Comparison of ENCODE assay signal across 22 cellular contexts in genomic region chr2:147311058-147311429, GRCh38.
"Had no signal": no experiment of that assay in that cellular context is flagged by ENCODE, and none has a peak within 500 bp of the region (broad histone marks: within the 10 kb centered on the region; RNA-seq: fewer than 3 reads in every experiment).

No MANE protein-coding gene starts in this region.

- H3K4me3 ChIP-seq: SK-N-MC had no signal

- H3K36me3 ChIP-seq: WERI-Rb-1 had no signal

- ATAC-seq: activated CD8-positive, alpha-beta T cell treated with anti-CD3 and anti-CD28 coated beads, Interleukin-2, amount 10 ng/mL, durations not matched to agents 7 days and 5 days; activated naive CD8-positive, alpha-beta T cell treated with anti-CD3 and anti-CD28 coated beads, Interleukin-2, amount 50 U/mL, for 24 hours; T-cell had no signal

- H3K9me3 Mint-ChIP-seq: activated naive CD8-positive, alpha-beta T cell treated with anti-CD3 and anti-CD28 coated beads, Interleukin-2, amount 50 U/mL, for 24 hours; central memory CD8-positive, alpha-beta T cell had no signal

- H3K27ac ChIP-seq: SK-N-MC, WERI-Rb-1 had no signal

- H3K36me3 Mint-ChIP-seq: brain, T-cell had no signal

- H3K27me3 Mint-ChIP-seq: activated CD4-positive, alpha-beta T cell treated with anti-CD3 and anti-CD28 coated beads for 36 hours; activated naive CD8-positive, alpha-beta T cell treated with anti-CD3 and anti-CD28 coated beads, Interleukin-2, amount 50 U/mL, for 24 hours; brain; central memory CD8-positive, alpha-beta T cell; T-cell had no signal

- DNase-seq: activated CD4-positive, alpha-beta T cell treated with anti-CD3 and anti-CD28 coated beads for 36 hours; activated CD8-positive, alpha-beta memory T cell treated with anti-CD3 and anti-CD28 coated beads, Interleukin-2, amount 50 U/mL, for 48 hours; activated CD8-positive, alpha-beta T cell treated with anti-CD3 and anti-CD28 coated beads, Interleukin-2, amount 10 ng/mL, durations not matched to agents 7 days and 5 days; activated naive CD8-positive, alpha-beta T cell treated with anti-CD3 and anti-CD28 coated beads, Interleukin-2, amount 50 U/mL, for 24 hours; activated T-cell treated with anti-CD3 and anti-CD28 coated beads, Interleukin-2, amount 50 U/mL, for 1 hour; amniotic stem cell; Kasumi-1; KBM-7; NCI-H146; NCI-H187 treated with DMSO at 0.1 percent for 48 hours; NCI-H2171; NCI-H2227 treated with DMSO at 0.1 percent for 48 hours; NCI-H526; NCI-H774; SIG-M5; T-cell; T-helper 2 cell; WERI-Rb-1 had no signal

- H3K4me1 Mint-ChIP-seq: activated naive CD8-positive, alpha-beta T cell treated with anti-CD3 and anti-CD28 coated beads, Interleukin-2, amount 50 U/mL, for 24 hours; brain; central memory CD8-positive, alpha-beta T cell had no signal

- H3K27ac Mint-ChIP-seq: activated CD4-positive, alpha-beta T cell treated with anti-CD3 and anti-CD28 coated beads for 36 hours; activated CD8-positive, alpha-beta T cell treated with anti-CD3 and anti-CD28 coated beads, Interleukin-2, amount 10 ng/mL, durations not matched to agents 7 days and 5 days; activated naive CD4-positive, alpha-beta T cell treated with anti-CD3 and anti-CD28 coated beads, Interleukin-2, amount 50 U/mL, for 72 hours; activated naive CD8-positive, alpha-beta T cell treated with anti-CD3 and anti-CD28 coated beads, Interleukin-2, amount 50 U/mL, for 24 hours; brain; T-cell had no signal

- H3K4me3 Mint-ChIP-seq: activated CD4-positive, alpha-beta T cell treated with anti-CD3 and anti-CD28 coated beads for 36 hours; activated CD8-positive, alpha-beta T cell treated with anti-CD3 and anti-CD28 coated beads, Interleukin-2, amount 10 ng/mL, durations not matched to agents 7 days and 5 days; activated naive CD8-positive, alpha-beta T cell treated with anti-CD3 and anti-CD28 coated beads, Interleukin-2, amount 50 U/mL, for 24 hours; brain; central memory CD8-positive, alpha-beta T cell; T-cell had no signal
